10 cellular contexts compared by ENCODE assay signal in the genomic region with DNA sequence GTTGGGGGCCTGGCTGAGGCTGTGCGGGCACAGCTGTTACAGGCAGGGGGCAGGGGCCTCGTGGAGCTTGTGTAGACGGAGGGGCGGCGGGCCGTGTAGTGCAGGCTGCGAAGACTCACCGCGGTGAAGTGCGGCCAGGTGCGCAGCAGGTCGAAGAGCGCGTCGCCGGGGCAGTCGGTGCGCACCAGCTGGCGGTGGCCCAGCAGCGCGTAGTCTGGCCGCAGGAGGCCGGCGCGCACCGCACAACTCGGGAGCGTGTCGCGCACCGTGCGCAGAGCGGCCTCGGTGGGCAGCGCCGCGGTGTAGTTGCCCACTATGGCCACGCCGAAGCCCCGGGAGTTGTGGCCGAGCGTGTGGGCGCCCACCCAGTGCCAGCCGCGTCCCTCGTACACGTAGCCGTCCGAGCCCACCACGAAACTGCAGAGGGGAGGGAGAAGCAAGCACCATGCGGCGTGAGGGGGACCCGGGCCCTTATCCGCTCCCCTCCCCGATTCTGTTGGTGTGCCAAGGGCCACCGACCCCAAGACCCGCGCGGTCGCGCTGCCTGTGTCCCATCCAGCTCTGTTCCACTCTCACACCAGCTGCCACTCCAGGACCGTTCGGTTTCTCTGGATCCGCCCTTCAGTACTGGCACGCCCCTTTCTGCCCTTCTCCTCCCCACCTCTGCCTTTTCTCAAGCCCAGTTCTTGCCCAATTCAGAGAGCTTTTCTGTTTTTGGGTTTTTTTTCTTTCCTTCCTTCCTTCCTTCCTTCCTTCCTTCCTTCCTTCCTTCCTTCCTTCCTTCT. TPM values are rescaled to one million over a fixed set of nuclear protein-coding genes. Genes with fewer than 3 reads are reported as not detected.
DNase-seq lines count a peak whose midpoint lies in the region; ATAC-seq and TF ChIP-seq lines count a peak whose summit lies in the region.
"Had no signal": no experiment of that assay in that cellular context is flagged by ENCODE, and none has a peak within 500 bp of the region (broad histone marks: within the 10 kb centered on the region; RNA-seq: fewer than 3 reads in every experiment).

No MANE protein-coding gene starts in this region.

- peak overlapping the region in 6 of 7 donors; percentile 42 to 97 (median 67) for H3K27ac Mint-ChIP-seq in CD4-positive, alpha-beta memory T cell
- H3K27ac Mint-ChIP-seq in naive thymus-derived CD8-positive, alpha-beta T cell, result peak overlapping the region in 9 of 10 donors; percentile 50 to 91 (median 84)
- H3K27ac Mint-ChIP-seq: brain had no signal

- peak in 1 of 5 donors; percentile 25 for DNase-seq in CD4-positive, alpha-beta memory T cell
- DNase-seq in MV-4-11 (lab: John Stamatoyannopoulos, UW) (peak; percentile 68), choroid plexus epithelial cell (ENCODE audit: low read depth) (no peak), NCI-H446 (lab: John Stamatoyannopoulos, UW) (no peak), amygdala (lab: John Stamatoyannopoulos, UW) (no peak)
- peak in 2 of 10 donors; percentile 28 to 41 for DNase-seq in naive thymus-derived CD8-positive, alpha-beta T cell
- DNase-seq: NCI-H345 had no signal

- H3K9me3 ChIP-seq in CD4-positive, alpha-beta memory T cell (ENCODE audit: control insufficient read depth in 1 of 2, low read length in 2 of 2), result no peaks in the 10 kb centered on the region

- no peaks in the 10 kb centered on the region for H3K36me3 ChIP-seq in CD4-positive, alpha-beta memory T cell (ENCODE audit: insufficient read depth, low read length)

- H3K27me3 ChIP-seq in CD4-positive, alpha-beta memory T cell (ENCODE audit: insufficient read depth, low read length), result no peaks in the 10 kb centered on the region

- no peak overlapping the region for H3K27ac ChIP-seq in CD4-positive, alpha-beta memory T cell (ENCODE audit: low read depth, low read length)

- H3K4me1 ChIP-seq in CD4-positive, alpha-beta memory T cell (ENCODE audit: insufficient read depth, low read length), result peaks cover 62% of the 10 kb centered on the region

- H3K4me3 Mint-ChIP-seq in CD4-positive, alpha-beta memory T cell, result peak overlapping the region; percentile 82 to 92 (median 90)
- H3K4me3 Mint-ChIP-seq in naive thymus-derived CD8-positive, alpha-beta T cell, result peak overlapping the region; percentile 78 to 96 (median 91)

- H3K27me3 Mint-ChIP-seq in CD4-positive, alpha-beta memory T cell, result no peaks in the 10 kb centered on the region
- H3K27me3 Mint-ChIP-seq in naive thymus-derived CD8-positive, alpha-beta T cell, result no peaks in the 10 kb centered on the region

- POLR2A ChIA-PET in CD4-positive, alpha-beta memory T cell (lab: Charles Lee; ENCODE audit: partially characterized antibody), result interaction anchor here (0.9 to 11.3 kb wide), 7 partner anchors 8 to 86 kb away, joined by 3 to 180 read pairs (median 7); partner anchors contain the start of gene WIZ
- POLR2A ChIA-PET in naive thymus-derived CD8-positive, alpha-beta T cell (lab: Charles Lee), result interaction anchor here (0.5 to 2.3 kb wide), 6 partner anchors 9 to 333 kb away, joined by 3 to 17 read pairs (median 5); partner anchors contain the start of genes AKAP8, AKAP8L and PGLYRP2

- peaks cover 44 to 62% (median 54%) of the 10 kb centered on the region in 4 donors for H3K4me1 Mint-ChIP-seq in CD4-positive, alpha-beta memory T cell
- peaks cover 31 to 59% (median 55%) of the 10 kb centered on the region in 4 donors for H3K4me1 Mint-ChIP-seq in naive thymus-derived CD8-positive, alpha-beta T cell
- H3K4me1 Mint-ChIP-seq: brain had no signal

- H3K9me3 Mint-ChIP-seq in CD4-positive, alpha-beta memory T cell, result no peaks in the 10 kb centered on the region
- H3K9me3 Mint-ChIP-seq in naive thymus-derived CD8-positive, alpha-beta T cell, result no peaks in the 10 kb centered on the region

- H3K4me3 ChIP-seq in CD4-positive, alpha-beta memory T cell (ENCODE audit: low read length in 2 of 2), result peak overlapping the region in 1 of 2 donors; percentile 57
- H3K4me3 ChIP-seq in choroid plexus epithelial cell (ENCODE audit: low read depth, low read length), result peak overlapping the region; percentile 36

- ATAC-seq in naive thymus-derived CD8-positive, alpha-beta T cell, result peak; percentile 67 to 81
- ATAC-seq in GM18868 (IDR thresholded peaks at IDR 0.05; ENCODE audit: unreplicated experiment), result no peak
- ATAC-seq in HG03095 (IDR thresholded peaks at IDR 0.05; ENCODE audit: unreplicated experiment), result no peak

- H3K36me3 Mint-ChIP-seq in CD4-positive, alpha-beta memory T cell, result peaks cover 0 to 6% of the 10 kb centered on the region in 2 donors
- no peaks in the 10 kb centered on the region for H3K36me3 Mint-ChIP-seq in naive thymus-derived CD8-positive, alpha-beta T cell
- H3K36me3 Mint-ChIP-seq: brain had no signal

- no peak for TF ChIP-seq CTCF in choroid plexus epithelial cell (conservative IDR thresholded peaks at IDR 0.05; ENCODE audit: low read depth, low read length)

- intact Hi-C loops in CD4-positive, alpha-beta memory T cell (cut with micrococcal nuclease), result loop anchor here (5.0 kb wide), 1 partner anchor 43 kb away; no protein-coding TSS in a partner anchor

- CTCF ChIA-PET in CD4-positive, alpha-beta memory T cell (lab: Charles Lee; ENCODE audit: partially characterized antibody), result interaction anchor here (0.8 to 9.7 kb wide), 6 partner anchors 9 to 90 kb away, joined by 3 to 106 read pairs (median 4); partner anchors contain the start of genes AKAP8 and AKAP8L

RNA-seq across cellular contexts. Expression of gene RASAL3, which starts 5.4 kb away (rescaled TPM):
- total RNA-seq in CD4-positive, alpha-beta memory T cell, result 100 to 1,000 TPM; 229 to 238 TPM
- 100 to 1,000 TPM in 1 of 2 donors, 10 to 100 TPM in 1; 37.4 to 106 TPM for polyA plus RNA-seq in CD4-positive, alpha-beta memory T cell
- total RNA-seq in naive thymus-derived CD8-positive, alpha-beta T cell, result 100 to 1,000 TPM; 218 TPM
- polyA plus RNA-seq in naive thymus-derived CD8-positive, alpha-beta T cell, result 100 to 1,000 TPM in 1 of 3 donors, 10 to 100 TPM in 2; 50.5 to 159 (median 98.9) TPM

RNA-seq across cellular contexts. Expression of gene PGLYRP2, which starts 9.6 kb away (rescaled TPM):
- under 1 TPM; 0.61 to 0.91 TPM for total RNA-seq in CD4-positive, alpha-beta memory T cell
- polyA plus RNA-seq in CD4-positive, alpha-beta memory T cell, result under 1 TPM; 0.19 to 0.23 TPM
- total RNA-seq in naive thymus-derived CD8-positive, alpha-beta T cell, result under 1 TPM; 0.69 to 0.70 TPM
- under 1 TPM; 0.37 to 0.72 (median 0.42) TPM for polyA plus RNA-seq in naive thymus-derived CD8-positive, alpha-beta T cell

RNA-seq across cellular contexts. Expression of gene WIZ, which starts 19.9 kb away (rescaled TPM):
- total RNA-seq in CD4-positive, alpha-beta memory T cell, result 10 to 100 TPM; 28.7 to 30.0 TPM
- polyA plus RNA-seq in CD4-positive, alpha-beta memory T cell, result 1 to 10 TPM in 1 of 2 donors, under 1 TPM in 1; 0.03 to 2.5 TPM
- total RNA-seq in naive thymus-derived CD8-positive, alpha-beta T cell, result 10 to 100 TPM; 30.3 to 32.6 TPM
- 1 to 10 TPM in 1 of 3 donors, under 1 TPM in 2; 0.57 to 2.0 (median 0.75) TPM for polyA plus RNA-seq in naive thymus-derived CD8-positive, alpha-beta T cell

RNA-seq across cellular contexts. Expression of gene CYP4F22, which starts 38.6 kb away (rescaled TPM):
- total RNA-seq in CD4-positive, alpha-beta memory T cell, result under 1 TPM; 0.44 to 0.61 TPM
- polyA plus RNA-seq in CD4-positive, alpha-beta memory T cell, result 1 to 10 TPM; 1.1 to 1.7 TPM
- total RNA-seq in naive thymus-derived CD8-positive, alpha-beta T cell, result under 1 TPM; 0.36 to 0.68 TPM
- 1 to 10 TPM in 2 of 3 donors, under 1 TPM in 1; 0.67 to 1.7 (median 1.4) TPM for polyA plus RNA-seq in naive thymus-derived CD8-positive, alpha-beta T cell

RNA-seq across cellular contexts. Expression of gene AKAP8L, which starts 50.9 kb away (rescaled TPM):
- total RNA-seq in CD4-positive, alpha-beta memory T cell, result 100 to 1,000 TPM; 177 to 182 TPM
- polyA plus RNA-seq in CD4-positive, alpha-beta memory T cell, result 10 to 100 TPM; 31.4 to 61.4 TPM
- total RNA-seq in naive thymus-derived CD8-positive, alpha-beta T cell, result 100 to 1,000 TPM; 231 to 232 TPM
- polyA plus RNA-seq in naive thymus-derived CD8-positive, alpha-beta T cell, result 10 to 100 TPM; 38.7 to 80.7 (median 40.6) TPM

Comparison
In these comparisons a context has a peak if more than half of its experiments do, and no peak if none do; other contexts are left out.
1. ATAC-seq: peak in naive thymus-derived CD8-positive, alpha-beta T cell (2 of 2); none in GM18868 (single experiment) and HG03095 (single experiment).